In genomic region chr14:36281309-36281708, GRCh38 we compare ENCODE assay signal across 24 cellular contexts. TPM values are rescaled to one million over a fixed set of nuclear protein-coding genes. Genes with fewer than 3 reads are reported as not detected.
DNase-seq lines count a peak whose midpoint lies in the region; ATAC-seq and TF ChIP-seq lines count a peak whose summit lies in the region.
"Had no signal": no experiment of that assay in that cellular context is flagged by ENCODE, and none has a peak within 500 bp of the region (broad histone marks: within the 10 kb centered on the region; RNA-seq: fewer than 3 reads in every experiment).

No MANE protein-coding gene starts in this region.

- H3K27me3 Mint-ChIP-seq in stimulated activated memory B cell treated with anti-CD40 and anti-IgM and Interleukin-4, amounts not matched to agents 10 μg/mL and 1 μg/mL and 100 μg/mL, for 72 hours: peaks cover 13% of the 10 kb centered on the region

- H3K4me1 ChIP-seq in ACC112 (ENCODE audit: control insufficient read depth, insufficient read depth, low read length, unreplicated experiment): no peaks in the 10 kb centered on the region
- H3K4me1 ChIP-seq: body of pancreas, tibial artery had no signal

- intact Hi-C loops in left cardiac atrium (cut with DNase I): no loop called here

- H3K9me3 Mint-ChIP-seq in stimulated activated memory B cell treated with anti-CD40 and anti-IgM and Interleukin-4, amounts not matched to agents 10 μg/mL and 1 μg/mL and 100 μg/mL, for 72 hours: no peaks in the 10 kb centered on the region
- H3K9me3 Mint-ChIP-seq: activated CD8-positive, alpha-beta T cell treated with anti-CD3 and anti-CD28 coated beads for 36 hours; dendritic cell treated with granulocyte-macrophage colony-stimulating factor and Interleukin-4, amounts not matched to agents 40 ng/mL and 50 ng/mL, for 4 days; stimulated activated naive B cell treated with anti-CD40 and anti-IgM and Interleukin-4, amounts not matched to agents 10 μg/mL and 1 μg/mL and 100 μg/mL, for 72 hours had no signal

- peak; percentile 16 for DNase-seq in HT1080 (ENCODE audit: low read depth)
- DNase-seq in SK-N-DZ (ENCODE audit: low spot score): peak; percentile 18
- peak; percentile 18 for DNase-seq in fibroblast of pulmonary artery (ENCODE audit: low read depth)
- DNase-seq in activated gamma-delta T cell (lab: John Stamatoyannopoulos, UW): no peak
- DNase-seq in left cardiac atrium: no peak
- no peak for DNase-seq in hepatic stellate cell (ENCODE audit: low spot score)
- DNase-seq: activated CD8-positive, alpha-beta T cell treated with anti-CD3 and anti-CD28 coated beads for 36 hours; activated T-cell treated with anti-CD3 and anti-CD28 coated beads, Interleukin-2, amount 50 U/mL, for 48 hours; body of pancreas; CD4-positive, CD25-positive, alpha-beta regulatory T cell; DMS53; left ventricle myocardium superior; nucleus accumbens; retina; stimulated activated CD4-positive, alpha-beta T cell treated with anti-CD3 and anti-CD28 coated beads, Interleukin-15, amount 100 ng/mL, for 24 hours; stimulated activated naive B cell treated with anti-CD40 and anti-IgM and Interleukin-4, amounts not matched to agents 10 μg/mL and 1 μg/mL and 100 μg/mL, for 72 hours; T-helper 17 cell; tibial artery; WERI-Rb-1 had no signal

- H2AFZ ChIP-seq in ACC112 (ENCODE audit: low read length, unreplicated experiment): peak overlapping the region; percentile 23

- no peak for TF ChIP-seq CTCF in fibroblast of pulmonary artery (IDR thresholded peaks at IDR 0.05; ENCODE audit: low read length, missing control alignments)

- no peaks in the 10 kb centered on the region for H3K36me3 ChIP-seq in ACC112 (ENCODE audit: insufficient read depth, low read length)
- H3K36me3 ChIP-seq: tibial artery, WERI-Rb-1 had no signal

- H3K4me3 ChIP-seq in ACC112 (ENCODE audit: low read depth, low read length) (no peak overlapping the region), fibroblast of pulmonary artery (replicated peaks; ENCODE audit: low read depth, low read length) (no peak overlapping the region)
- H3K4me3 ChIP-seq: body of pancreas, tibial artery had no signal

- no peak overlapping the region for H3K4me3 Mint-ChIP-seq in stimulated activated memory B cell treated with anti-CD40 and anti-IgM and Interleukin-4, amounts not matched to agents 10 μg/mL and 1 μg/mL and 100 μg/mL, for 72 hours
- H3K4me3 Mint-ChIP-seq: activated CD8-positive, alpha-beta T cell treated with anti-CD3 and anti-CD28 coated beads for 36 hours; activated naive CD8-positive, alpha-beta T cell; CD4-positive, CD25-positive, alpha-beta regulatory T cell; dendritic cell treated with granulocyte-macrophage colony-stimulating factor and Interleukin-4, amounts not matched to agents 40 ng/mL and 50 ng/mL, for 4 days; stimulated activated naive B cell treated with anti-CD40 and anti-IgM and Interleukin-4, amounts not matched to agents 10 μg/mL and 1 μg/mL and 100 μg/mL, for 72 hours; T-helper 17 cell had no signal

- no peak overlapping the region for H3K27ac ChIP-seq in ACC112 (ENCODE audit: low read depth, low read length)
- H3K27ac ChIP-seq: body of pancreas, epithelial cell of prostate, tibial artery, WERI-Rb-1 had no signal

- H3K27ac Mint-ChIP-seq in stimulated activated memory B cell treated with anti-CD40 and anti-IgM and Interleukin-4, amounts not matched to agents 10 μg/mL and 1 μg/mL and 100 μg/mL, for 72 hours: no peak overlapping the region
- H3K27ac Mint-ChIP-seq: activated CD8-positive, alpha-beta T cell treated with anti-CD3 and anti-CD28 coated beads for 36 hours; activated naive CD8-positive, alpha-beta T cell; CD4-positive, CD25-positive, alpha-beta regulatory T cell; dendritic cell treated with granulocyte-macrophage colony-stimulating factor and Interleukin-4, amounts not matched to agents 40 ng/mL and 50 ng/mL, for 4 days; stimulated activated naive B cell treated with anti-CD40 and anti-IgM and Interleukin-4, amounts not matched to agents 10 μg/mL and 1 μg/mL and 100 μg/mL, for 72 hours; T-helper 17 cell had no signal

- H3K27me3 ChIP-seq in ACC112 (ENCODE audit: insufficient read depth, low read length): peaks cover 73% of the 10 kb centered on the region
- H3K27me3 ChIP-seq: body of pancreas, tibial artery had no signal

- H3K79me2 ChIP-seq in ACC112 (ENCODE audit: control insufficient read depth, insufficient read depth, low read length, unreplicated experiment): no peaks in the 10 kb centered on the region

- H3K4me1 Mint-ChIP-seq in stimulated activated memory B cell treated with anti-CD40 and anti-IgM and Interleukin-4, amounts not matched to agents 10 μg/mL and 1 μg/mL and 100 μg/mL, for 72 hours: no peaks in the 10 kb centered on the region
- H3K4me1 Mint-ChIP-seq: CD4-positive, CD25-positive, alpha-beta regulatory T cell; stimulated activated naive B cell treated with anti-CD40 and anti-IgM and Interleukin-4, amounts not matched to agents 10 μg/mL and 1 μg/mL and 100 μg/mL, for 72 hours; T-helper 17 cell had no signal

- ATAC-seq in left cardiac atrium: no peak
- ATAC-seq in stimulated activated memory B cell treated with anti-CD40 and anti-IgM and Interleukin-4, amounts not matched to agents 10 μg/mL and 1 μg/mL and 100 μg/mL, for 72 hours: no peak
- ATAC-seq: activated CD8-positive, alpha-beta T cell treated with anti-CD3 and anti-CD28 coated beads for 36 hours; body of pancreas; left ventricle myocardium superior; stimulated activated naive B cell treated with anti-CD40 and anti-IgM and Interleukin-4, amounts not matched to agents 10 μg/mL and 1 μg/mL and 100 μg/mL, for 72 hours; T-helper 17 cell had no signal

- H3K36me3 Mint-ChIP-seq in stimulated activated memory B cell treated with anti-CD40 and anti-IgM and Interleukin-4, amounts not matched to agents 10 μg/mL and 1 μg/mL and 100 μg/mL, for 72 hours: no peaks in the 10 kb centered on the region
- H3K36me3 Mint-ChIP-seq: activated naive CD8-positive, alpha-beta T cell; CD4-positive, CD25-positive, alpha-beta regulatory T cell; stimulated activated naive B cell treated with anti-CD40 and anti-IgM and Interleukin-4, amounts not matched to agents 10 μg/mL and 1 μg/mL and 100 μg/mL, for 72 hours had no signal

RNA-seq across cellular contexts. Expression of gene MBIP, which starts 39.1 kb away (rescaled TPM):
- total RNA-seq in HT1080 (2014; rRNA removed; shearing (Covaris generic)): 5.1 and 6.1 TPM in 2 replicates
- 17.6 and 20.0 TPM in 2 replicates for polyA plus RNA-seq in HT1080 (2015; cell fraction: cytosol; rRNA removed)
- polyA plus RNA-seq in HT1080 (2015; cell fraction: nucleus; rRNA removed): 32.1 and 34.5 TPM in 2 replicates
- polyA plus RNA-seq in SK-N-DZ (2014; cell fraction: cytosol; rRNA removed): 17.5 and 18.0 TPM in 2 replicates
- 22.2 and 33.3 TPM in 2 replicates for polyA plus RNA-seq in SK-N-DZ (2014; cell fraction: nucleus; rRNA removed)
- total RNA-seq in left cardiac atrium: 10 to 100 TPM; 12.6 to 13.2 TPM

Comparison
In these comparisons a context has a peak if more than half of its experiments do, and no peak if none do; other contexts are left out.
1. DNase-seq: peak in HT1080 (single experiment), SK-N-DZ (single experiment) and fibroblast of pulmonary artery (single experiment); none in activated gamma-delta T cell (single experiment), left cardiac atrium (single experiment) and hepatic stellate cell (single experiment).